ENCODE assay signal across 1 cellular context in the genomic region with DNA sequence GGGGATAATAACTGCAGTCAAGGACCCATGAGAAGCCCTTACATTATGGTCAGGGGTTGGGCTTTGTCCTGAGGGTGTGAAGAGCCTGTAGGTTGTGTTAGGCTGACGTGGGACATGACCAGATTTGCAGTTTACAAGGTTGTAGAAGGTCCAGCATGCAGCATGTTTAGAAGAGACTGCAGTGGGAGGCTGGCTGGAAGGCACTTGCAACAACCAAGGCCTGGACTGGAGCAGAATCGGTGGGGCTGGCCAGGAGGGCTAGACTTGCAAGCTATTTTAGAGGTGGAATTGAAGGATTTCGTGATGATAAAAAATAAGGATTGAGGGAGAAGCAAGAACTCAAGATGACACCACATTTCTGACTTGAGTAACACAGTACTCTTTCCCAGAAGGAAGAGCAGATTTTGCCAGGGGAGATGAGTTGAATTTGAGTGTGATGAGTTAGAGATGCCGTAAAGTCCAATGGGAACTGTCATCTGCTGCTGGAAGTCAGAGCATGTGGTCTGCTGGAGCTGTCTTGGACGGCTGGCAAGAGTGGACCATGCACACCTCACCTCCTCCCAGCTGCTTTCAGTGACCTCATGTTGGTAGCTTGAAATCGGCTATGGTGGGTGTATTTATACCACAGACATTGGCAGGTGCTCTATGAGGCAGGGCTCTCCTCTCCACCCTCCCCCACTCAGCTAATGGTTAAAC.
TF ChIP-seq lines count a peak whose summit lies in the region.

No MANE protein-coding gene starts in this region.

TF ChIP-seq in WTC11, 78 proteins besides CTCF, POLR2A, EP300 and RAD21 (continued from another document):
- TF ChIP-seq ATF2 (CRISPR knock-in tag; IDR thresholded peaks at IDR 0.05; ENCODE audit: borderline replicate concordance, low read depth) (no peak), FOXK1 (CRISPR knock-in tag; IDR thresholded peaks at IDR 0.05) (no peak), ZMAT4 (CRISPR knock-in tag; IDR thresholded peaks at IDR 0.05) (no peak), CREM (CRISPR knock-in tag; IDR thresholded peaks at IDR 0.05) (no peak), TEAD4 (CRISPR knock-in tag; IDR thresholded peaks at IDR 0.05) (no peak), HMGA2 (CRISPR knock-in tag; IDR thresholded peaks at IDR 0.05) (no peak), E2F5 (CRISPR knock-in tag; IDR thresholded peaks at IDR 0.05) (no peak), ETV6 (CRISPR knock-in tag; IDR thresholded peaks at IDR 0.05) (no peak), ZNF232 (CRISPR knock-in tag; IDR thresholded peaks at IDR 0.05) (no peak), NFATC4 (CRISPR knock-in tag; IDR thresholded peaks at IDR 0.05) (no peak), ESRRA (CRISPR knock-in tag; IDR thresholded peaks at IDR 0.05; ENCODE audit: borderline replicate concordance) (no peak), CDX4 (CRISPR knock-in tag; IDR thresholded peaks at IDR 0.05; ENCODE audit: borderline replicate concordance) (no peak)
- TF ChIP-seq, protein P1, sequence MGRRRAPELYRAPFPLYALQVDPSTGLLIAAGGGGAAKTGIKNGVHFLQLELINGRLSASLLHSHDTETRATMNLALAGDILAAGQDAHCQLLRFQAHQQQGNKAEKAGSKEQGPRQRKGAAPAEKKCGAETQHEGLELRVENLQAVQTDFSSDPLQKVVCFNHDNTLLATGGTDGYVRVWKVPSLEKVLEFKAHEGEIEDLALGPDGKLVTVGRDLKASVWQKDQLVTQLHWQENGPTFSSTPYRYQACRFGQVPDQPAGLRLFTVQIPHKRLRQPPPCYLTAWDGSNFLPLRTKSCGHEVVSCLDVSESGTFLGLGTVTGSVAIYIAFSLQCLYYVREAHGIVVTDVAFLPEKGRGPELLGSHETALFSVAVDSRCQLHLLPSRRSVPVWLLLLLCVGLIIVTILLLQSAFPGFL (CRISPR knock-in tag; IDR thresholded peaks at IDR 0.05; ENCODE audit: borderline replicate concordance) = no peak
- TF ChIP-seq, protein P2, sequence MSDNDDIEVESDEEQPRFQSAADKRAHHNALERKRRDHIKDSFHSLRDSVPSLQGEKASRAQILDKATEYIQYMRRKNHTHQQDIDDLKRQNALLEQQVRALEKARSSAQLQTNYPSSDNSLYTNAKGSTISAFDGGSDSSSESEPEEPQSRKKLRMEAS (CRISPR knock-in tag; IDR thresholded peaks at IDR 0.05) = no peak
- TF ChIP-seq, protein P3, sequence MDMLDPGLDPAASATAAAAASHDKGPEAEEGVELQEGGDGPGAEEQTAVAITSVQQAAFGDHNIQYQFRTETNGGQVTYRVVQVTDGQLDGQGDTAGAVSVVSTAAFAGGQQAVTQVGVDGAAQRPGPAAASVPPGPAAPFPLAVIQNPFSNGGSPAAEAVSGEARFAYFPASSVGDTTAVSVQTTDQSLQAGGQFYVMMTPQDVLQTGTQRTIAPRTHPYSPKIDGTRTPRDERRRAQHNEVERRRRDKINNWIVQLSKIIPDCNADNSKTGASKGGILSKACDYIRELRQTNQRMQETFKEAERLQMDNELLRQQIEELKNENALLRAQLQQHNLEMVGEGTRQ (CRISPR knock-in tag; IDR thresholded peaks at IDR 0.05) = no peak
